30 cellular contexts compared by ENCODE assay signal in the genomic region with DNA sequence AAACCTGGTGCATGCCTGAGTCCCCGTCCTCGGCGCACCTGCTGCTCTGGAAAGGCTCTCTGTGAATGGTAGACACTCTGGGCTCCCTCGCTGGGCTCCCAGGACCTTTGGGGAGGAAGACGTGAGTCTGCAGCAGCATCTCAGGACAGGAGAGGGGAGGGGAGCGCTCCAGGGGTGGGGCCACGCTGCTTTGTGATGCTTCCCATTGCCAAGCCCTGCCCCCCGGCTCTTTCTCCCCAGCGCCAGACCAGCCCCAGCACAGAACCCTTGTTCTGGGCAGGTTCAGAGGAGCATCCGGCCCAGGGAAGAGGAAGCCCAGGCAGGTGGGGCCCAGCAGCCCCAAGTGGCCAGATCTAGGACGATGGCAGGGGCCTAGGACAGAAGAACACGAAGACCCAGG.
"Had no signal": no experiment of that assay in that cellular context is flagged by ENCODE, and none has a peak within 500 bp of the region (broad histone marks: within the 10 kb centered on the region; RNA-seq: fewer than 3 reads in every experiment).

No MANE protein-coding gene starts in this region.

- DNase-seq: activated B cell treated with CpG ODN at 0.5 μM for 24 hours; activated CD4-positive, alpha-beta T cell treated with anti-CD3 and anti-CD28 coated beads for 48 hours; activated CD4-positive, alpha-beta T cell treated with anti-CD3 and anti-CD28 coated beads, Interleukin-2, amount 50 U/mL, for 1 hour; activated CD4-positive, alpha-beta T cell treated with anti-CD3 and anti-CD28 coated beads, Interleukin-2, amount 50 U/mL, for 48 hours; activated CD8-positive, alpha-beta memory T cell treated with anti-CD3 and anti-CD28 coated beads for 24 hours; activated CD8-positive, alpha-beta T cell treated with anti-CD3 and anti-CD28 coated beads for 36 hours; activated effector memory CD4-positive, alpha-beta T cell treated with Interleukin-2 at 50 U/mL for 16 hours; activated gamma-delta T cell treated with Interleukin-2 at 50 U/mL for 16 hours; activated naive CD4-positive, alpha-beta T cell treated with anti-CD3 and anti-CD28 coated beads, Interleukin-2, amount 50 U/mL, for 16 hours; activated naive CD4-positive, alpha-beta T cell treated with Interleukin-2 at 50 U/mL for 16 hours; activated T-cell treated with anti-CD3 and anti-CD28 coated beads, Interleukin-2, amount 50 U/mL, for 4 hours; amniotic stem cell; anterior cingulate cortex; brain microvascular endothelial cell; effector memory CD4-positive, alpha-beta T cell; foreskin fibroblast; glutamatergic neuron; heart left ventricle; T1000; WERI-Rb-1 had no signal

- H3K27ac Mint-ChIP-seq: activated B cell treated with CpG ODN at 0.5 μM for 24 hours; activated CD8-positive, alpha-beta T cell treated with anti-CD3 and anti-CD28 coated beads for 36 hours; activated naive CD8-positive, alpha-beta T cell; activated T-helper 17 cell treated with anti-CD3 and anti-CD28 coated beads, Interleukin-2, amount 50 U/mL, for 72 hours; dendritic cell treated with granulocyte-macrophage colony-stimulating factor and Interleukin-4, amounts not matched to agents 40 ng/mL and 50 ng/mL, for 4 days; endodermal cell; T-helper 2 cell treated with Interferon-gamma antibody and Interleukin-4, amounts not matched to agents 5 μg/mL and 100 μg/mL, for 36 hours had no signal

- H3K4me1 ChIP-seq: heart left ventricle had no signal

- H3K4me3 Mint-ChIP-seq: activated B cell treated with CpG ODN at 0.5 μM for 24 hours; activated CD8-positive, alpha-beta T cell treated with anti-CD3 and anti-CD28 coated beads for 36 hours; activated naive CD8-positive, alpha-beta T cell; activated T-cell treated with anti-CD3 and anti-CD28 coated beads, Interleukin-2, amount 50 U/mL, for 4 hours; activated T-helper 17 cell treated with anti-CD3 and anti-CD28 coated beads, Interleukin-2, amount 50 U/mL, for 72 hours; central memory CD8-positive, alpha-beta T cell; dendritic cell treated with granulocyte-macrophage colony-stimulating factor and Interleukin-4, amounts not matched to agents 40 ng/mL and 50 ng/mL, for 4 days; endodermal cell; T-helper 2 cell treated with Interferon-gamma antibody and Interleukin-4, amounts not matched to agents 5 μg/mL and 100 μg/mL, for 36 hours had no signal

- H3K4me3 ChIP-seq: coronary artery, dorsolateral prefrontal cortex, heart left ventricle had no signal

- H3K27me3 ChIP-seq: brain microvascular endothelial cell had no signal

- H3K36me3 Mint-ChIP-seq: activated naive CD8-positive, alpha-beta T cell had no signal

- H3K9me3 Mint-ChIP-seq: activated B cell treated with CpG ODN at 0.5 μM for 24 hours; activated CD8-positive, alpha-beta T cell treated with anti-CD3 and anti-CD28 coated beads for 36 hours; activated T-cell treated with anti-CD3 and anti-CD28 coated beads, Interleukin-2, amount 50 U/mL, for 4 hours; activated T-helper 17 cell treated with anti-CD3 and anti-CD28 coated beads, Interleukin-2, amount 50 U/mL, for 72 hours; central memory CD8-positive, alpha-beta T cell; dendritic cell treated with granulocyte-macrophage colony-stimulating factor and Interleukin-4, amounts not matched to agents 40 ng/mL and 50 ng/mL, for 4 days; endodermal cell; T-helper 2 cell treated with Interferon-gamma antibody and Interleukin-4, amounts not matched to agents 5 μg/mL and 100 μg/mL, for 36 hours had no signal

- ATAC-seq: activated CD4-positive, CD25-positive, alpha-beta regulatory T cell treated with anti-CD3 and anti-CD28 coated beads, Interleukin-2, amount 50 U/mL, for 24 hours; activated CD8-positive, alpha-beta T cell treated with anti-CD3 and anti-CD28 coated beads for 36 hours; activated T-cell treated with anti-CD3 and anti-CD28 coated beads, Interleukin-2, amount 50 U/mL, for 4 hours; activated T-helper 17 cell treated with anti-CD3 and anti-CD28 coated beads, Interleukin-2, amount 50 U/mL, for 72 hours; esophagus mucosa; heart left ventricle had no signal

- H3K4me1 Mint-ChIP-seq: activated B cell treated with CpG ODN at 0.5 μM for 24 hours; activated T-helper 17 cell treated with anti-CD3 and anti-CD28 coated beads, Interleukin-2, amount 50 U/mL, for 72 hours; central memory CD8-positive, alpha-beta T cell; endodermal cell had no signal

- H3K27ac ChIP-seq: brain microvascular endothelial cell, coronary artery, dorsolateral prefrontal cortex, heart left ventricle, WERI-Rb-1 had no signal

- H3K36me3 ChIP-seq: brain microvascular endothelial cell, heart left ventricle, WERI-Rb-1 had no signal
